Comparison of ENCODE assay signal across 1 cellular context in the genomic region with DNA sequence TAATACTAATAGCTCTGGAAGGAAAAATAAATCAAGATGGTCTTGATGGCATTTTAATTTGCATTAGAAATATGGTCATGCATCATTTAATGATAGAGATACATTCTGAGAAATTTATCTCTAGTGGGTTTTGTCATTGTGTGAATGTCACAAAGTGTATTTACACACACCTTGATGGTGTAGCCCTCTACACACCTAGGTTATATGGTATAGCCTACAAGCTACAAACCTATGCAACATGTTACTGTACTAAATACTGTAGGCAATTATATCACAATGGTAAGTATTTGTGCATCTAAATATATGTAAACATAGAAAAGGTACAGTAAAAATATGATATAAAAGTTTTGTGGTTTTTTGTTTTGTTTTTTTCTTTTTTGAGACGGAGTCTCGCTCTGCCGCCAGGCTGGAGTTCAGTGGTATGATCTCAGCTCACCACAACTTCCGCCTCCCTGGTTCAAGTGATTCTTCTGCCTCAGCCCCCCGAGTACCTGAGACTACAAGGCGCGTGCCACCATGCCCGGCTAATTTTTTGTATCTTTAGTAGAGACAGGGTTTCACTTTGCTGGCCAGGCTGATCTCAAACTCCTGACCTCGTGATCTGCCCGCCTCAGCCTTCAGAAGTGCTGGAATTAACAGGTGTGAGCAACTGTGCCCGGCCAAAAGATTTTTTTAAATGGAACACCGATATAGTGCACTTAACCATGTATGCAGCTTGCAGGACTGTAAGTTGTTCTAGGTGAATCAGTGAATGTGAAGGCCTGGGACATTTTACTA.
A peak's percentile ranks its signal among the peaks of the same experiment; 100 is the strongest.
TF ChIP-seq lines count a peak whose summit lies in the region.

No MANE protein-coding gene starts in this region.

TF ChIP-seq in GM12878, 131 proteins besides CTCF, POLR2A, EP300 and RAD21 (continued from another document and continues in another):
- peak; percentile 45; the same call in 1 of the 2 replicates for TF ChIP-seq ATF2 (IDR thresholded peaks at IDR 0.05; ENCODE audit: low read length)
- no peak for TF ChIP-seq CHD2 (IDR thresholded peaks at IDR 0.05; ENCODE audit: borderline replicate concordance, low read depth, low read length)
- no peak for TF ChIP-seq NFYA (IDR thresholded peaks at IDR 0.05; ENCODE audit: borderline replicate concordance, low read depth, low read length)
- TF ChIP-seq LARP7 (IDR thresholded peaks at IDR 0.05) = no peak
- TF ChIP-seq BCL3 (IDR thresholded peaks at IDR 0.05; ENCODE audit: borderline replicate concordance, insufficient read depth, low read depth, low read length, poor library complexity, severe bottlenecking) = no peak
- no peak for TF ChIP-seq SP1 (IDR thresholded peaks at IDR 0.05; ENCODE audit: low read depth, low read length)
- TF ChIP-seq BHLHE40 (IDR thresholded peaks at IDR 0.05; ENCODE audit: borderline replicate concordance in 1 of 2, low read depth in 2 of 2, low read length in 1 of 2) = peak; percentile 53 to 88; a peak in 3 of 4 replicates
- no peak for TF ChIP-seq EGR1 (IDR thresholded peaks at IDR 0.05; ENCODE audit: borderline replicate concordance in 1 of 2, low read depth in 2 of 2, low read length in 2 of 2)
- no peak for TF ChIP-seq TCF12 (IDR thresholded peaks at IDR 0.05; ENCODE audit: low read depth, low read length)
- peak; percentile 75 for TF ChIP-seq SKIL (IDR thresholded peaks at IDR 0.05; ENCODE audit: low read depth, poor library complexity, severe bottlenecking)
- TF ChIP-seq, protein P1, sequence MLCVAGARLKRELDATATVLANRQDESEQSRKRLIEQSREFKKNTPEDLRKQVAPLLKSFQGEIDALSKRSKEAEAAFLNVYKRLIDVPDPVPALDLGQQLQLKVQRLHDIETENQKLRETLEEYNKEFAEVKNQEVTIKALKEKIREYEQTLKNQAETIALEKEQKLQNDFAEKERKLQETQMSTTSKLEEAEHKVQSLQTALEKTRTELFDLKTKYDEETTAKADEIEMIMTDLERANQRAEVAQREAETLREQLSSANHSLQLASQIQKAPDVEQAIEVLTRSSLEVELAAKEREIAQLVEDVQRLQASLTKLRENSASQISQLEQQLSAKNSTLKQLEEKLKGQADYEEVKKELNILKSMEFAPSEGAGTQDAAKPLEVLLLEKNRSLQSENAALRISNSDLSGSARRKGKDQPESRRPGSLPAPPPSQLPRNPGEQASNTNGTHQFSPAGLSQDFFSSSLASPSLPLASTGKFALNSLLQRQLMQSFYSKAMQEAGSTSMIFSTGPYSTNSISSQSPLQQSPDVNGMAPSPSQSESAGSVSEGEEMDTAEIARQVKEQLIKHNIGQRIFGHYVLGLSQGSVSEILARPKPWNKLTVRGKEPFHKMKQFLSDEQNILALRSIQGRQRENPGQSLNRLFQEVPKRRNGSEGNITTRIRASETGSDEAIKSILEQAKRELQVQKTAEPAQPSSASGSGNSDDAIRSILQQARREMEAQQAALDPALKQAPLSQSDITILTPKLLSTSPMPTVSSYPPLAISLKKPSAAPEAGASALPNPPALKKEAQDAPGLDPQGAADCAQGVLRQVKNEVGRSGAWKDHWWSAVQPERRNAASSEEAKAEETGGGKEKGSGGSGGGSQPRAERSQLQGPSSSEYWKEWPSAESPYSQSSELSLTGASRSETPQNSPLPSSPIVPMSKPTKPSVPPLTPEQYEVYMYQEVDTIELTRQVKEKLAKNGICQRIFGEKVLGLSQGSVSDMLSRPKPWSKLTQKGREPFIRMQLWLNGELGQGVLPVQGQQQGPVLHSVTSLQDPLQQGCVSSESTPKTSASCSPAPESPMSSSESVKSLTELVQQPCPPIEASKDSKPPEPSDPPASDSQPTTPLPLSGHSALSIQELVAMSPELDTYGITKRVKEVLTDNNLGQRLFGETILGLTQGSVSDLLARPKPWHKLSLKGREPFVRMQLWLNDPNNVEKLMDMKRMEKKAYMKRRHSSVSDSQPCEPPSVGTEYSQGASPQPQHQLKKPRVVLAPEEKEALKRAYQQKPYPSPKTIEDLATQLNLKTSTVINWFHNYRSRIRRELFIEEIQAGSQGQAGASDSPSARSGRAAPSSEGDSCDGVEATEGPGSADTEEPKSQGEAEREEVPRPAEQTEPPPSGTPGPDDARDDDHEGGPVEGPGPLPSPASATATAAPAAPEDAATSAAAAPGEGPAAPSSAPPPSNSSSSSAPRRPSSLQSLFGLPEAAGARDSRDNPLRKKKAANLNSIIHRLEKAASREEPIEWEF (IDR thresholded peaks at IDR 0.05; ENCODE audit: insufficient replicate concordance, low read depth, low read length) = no peak
- no peak for TF ChIP-seq RBBP5 (conservative IDR thresholded peaks at IDR 0.05)
- no peak for TF ChIP-seq SPI1 (IDR thresholded peaks at IDR 0.05; ENCODE audit: borderline replicate concordance, insufficient read depth, low read depth, low read length)
- no peak for TF ChIP-seq ZNF274 (IDR thresholded peaks at IDR 0.05; ENCODE audit: insufficient read depth, insufficient read length)
- no peak for TF ChIP-seq NRF1 (conservative IDR thresholded peaks at IDR 0.05; ENCODE audit: low read depth, low read length)
- TF ChIP-seq IRF5 (IDR thresholded peaks at IDR 0.05; ENCODE audit: borderline replicate concordance) = no peak
- TF ChIP-seq, protein P2, sequence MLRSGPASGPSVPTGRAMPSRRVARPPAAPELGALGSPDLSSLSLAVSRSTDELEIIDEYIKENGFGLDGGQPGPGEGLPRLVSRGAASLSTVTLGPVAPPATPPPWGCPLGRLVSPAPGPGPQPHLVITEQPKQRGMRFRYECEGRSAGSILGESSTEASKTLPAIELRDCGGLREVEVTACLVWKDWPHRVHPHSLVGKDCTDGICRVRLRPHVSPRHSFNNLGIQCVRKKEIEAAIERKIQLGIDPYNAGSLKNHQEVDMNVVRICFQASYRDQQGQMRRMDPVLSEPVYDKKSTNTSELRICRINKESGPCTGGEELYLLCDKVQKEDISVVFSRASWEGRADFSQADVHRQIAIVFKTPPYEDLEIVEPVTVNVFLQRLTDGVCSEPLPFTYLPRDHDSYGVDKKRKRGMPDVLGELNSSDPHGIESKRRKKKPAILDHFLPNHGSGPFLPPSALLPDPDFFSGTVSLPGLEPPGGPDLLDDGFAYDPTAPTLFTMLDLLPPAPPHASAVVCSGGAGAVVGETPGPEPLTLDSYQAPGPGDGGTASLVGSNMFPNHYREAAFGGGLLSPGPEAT (IDR thresholded peaks at IDR 0.05; ENCODE audit: low read depth) = 0 out of 2 replicates have a peak, but pooled peaks have one; percentile 11
- no peak for TF ChIP-seq TBL1XR1 (IDR thresholded peaks at IDR 0.05; ENCODE audit: low read depth, low read length)
- no peak for TF ChIP-seq NKRF (conservative IDR thresholded peaks at IDR 0.05)
- no peak for TF ChIP-seq CHD4 (IDR thresholded peaks at IDR 0.05)
- no peak for TF ChIP-seq HDAC6 (IDR thresholded peaks at IDR 0.05; ENCODE audit: unreplicated experiment)
- TF ChIP-seq RB1 (IDR thresholded peaks at IDR 0.05; ENCODE audit: borderline replicate concordance) = no peak
- peak in 1 of 2 experiments; percentile 30; a peak in 1 of 4 replicates for TF ChIP-seq ETV6 (conservative IDR thresholded peaks at IDR 0.05 in 1 of 2, IDR thresholded peaks at IDR 0.05 in 1 of 2; ENCODE audit: borderline replicate concordance in 1 of 2, low read depth in 1 of 2)
- no peak for TF ChIP-seq MEF2A (IDR thresholded peaks at IDR 0.05; ENCODE audit: insufficient read depth, low read depth, low read length)
- no peak for TF ChIP-seq YY1 (IDR thresholded peaks at IDR 0.05; ENCODE audit: low read depth, low read length)
- no peak for TF ChIP-seq ZNF207 (IDR thresholded peaks at IDR 0.05; ENCODE audit: borderline replicate concordance)
- no peak for TF ChIP-seq USF2 (IDR thresholded peaks at IDR 0.05; ENCODE audit: borderline replicate concordance, low read depth, low read length)
- no peak for TF ChIP-seq ESRRA (IDR thresholded peaks at IDR 0.05; ENCODE audit: low read length)
- TF ChIP-seq PRDM15 (CRISPR knock-in tag; IDR thresholded peaks at IDR 0.05) = no peak
- TF ChIP-seq RELA (IDR thresholded peaks at IDR 0.05; ENCODE audit: borderline replicate concordance, partially characterized antibody) = no peak
